ENCODE assay signal across 1 cellular context in genomic region chr17:3724373-3725077, GRCh38.
TF ChIP-seq lines count a peak whose summit lies in the region.

No MANE protein-coding gene starts in this region.

TF ChIP-seq in GM23338, 12 proteins besides CTCF, POLR2A, EP300 and RAD21:
- TF ChIP-seq, protein P1, sequence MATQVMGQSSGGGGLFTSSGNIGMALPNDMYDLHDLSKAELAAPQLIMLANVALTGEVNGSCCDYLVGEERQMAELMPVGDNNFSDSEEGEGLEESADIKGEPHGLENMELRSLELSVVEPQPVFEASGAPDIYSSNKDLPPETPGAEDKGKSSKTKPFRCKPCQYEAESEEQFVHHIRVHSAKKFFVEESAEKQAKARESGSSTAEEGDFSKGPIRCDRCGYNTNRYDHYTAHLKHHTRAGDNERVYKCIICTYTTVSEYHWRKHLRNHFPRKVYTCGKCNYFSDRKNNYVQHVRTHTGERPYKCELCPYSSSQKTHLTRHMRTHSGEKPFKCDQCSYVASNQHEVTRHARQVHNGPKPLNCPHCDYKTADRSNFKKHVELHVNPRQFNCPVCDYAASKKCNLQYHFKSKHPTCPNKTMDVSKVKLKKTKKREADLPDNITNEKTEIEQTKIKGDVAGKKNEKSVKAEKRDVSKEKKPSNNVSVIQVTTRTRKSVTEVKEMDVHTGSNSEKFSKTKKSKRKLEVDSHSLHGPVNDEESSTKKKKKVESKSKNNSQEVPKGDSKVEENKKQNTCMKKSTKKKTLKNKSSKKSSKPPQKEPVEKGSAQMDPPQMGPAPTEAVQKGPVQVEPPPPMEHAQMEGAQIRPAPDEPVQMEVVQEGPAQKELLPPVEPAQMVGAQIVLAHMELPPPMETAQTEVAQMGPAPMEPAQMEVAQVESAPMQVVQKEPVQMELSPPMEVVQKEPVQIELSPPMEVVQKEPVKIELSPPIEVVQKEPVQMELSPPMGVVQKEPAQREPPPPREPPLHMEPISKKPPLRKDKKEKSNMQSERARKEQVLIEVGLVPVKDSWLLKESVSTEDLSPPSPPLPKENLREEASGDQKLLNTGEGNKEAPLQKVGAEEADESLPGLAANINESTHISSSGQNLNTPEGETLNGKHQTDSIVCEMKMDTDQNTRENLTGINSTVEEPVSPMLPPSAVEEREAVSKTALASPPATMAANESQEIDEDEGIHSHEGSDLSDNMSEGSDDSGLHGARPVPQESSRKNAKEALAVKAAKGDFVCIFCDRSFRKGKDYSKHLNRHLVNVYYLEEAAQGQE (IDR thresholded peaks at IDR 0.05; ENCODE audit: unreplicated experiment), result no peak
- no peak for TF ChIP-seq POLR2AphosphoS5 (IDR thresholded peaks at IDR 0.05; ENCODE audit: low read depth)
